Comparison of ENCODE assay signal across 8 cellular contexts in the genomic region with DNA sequence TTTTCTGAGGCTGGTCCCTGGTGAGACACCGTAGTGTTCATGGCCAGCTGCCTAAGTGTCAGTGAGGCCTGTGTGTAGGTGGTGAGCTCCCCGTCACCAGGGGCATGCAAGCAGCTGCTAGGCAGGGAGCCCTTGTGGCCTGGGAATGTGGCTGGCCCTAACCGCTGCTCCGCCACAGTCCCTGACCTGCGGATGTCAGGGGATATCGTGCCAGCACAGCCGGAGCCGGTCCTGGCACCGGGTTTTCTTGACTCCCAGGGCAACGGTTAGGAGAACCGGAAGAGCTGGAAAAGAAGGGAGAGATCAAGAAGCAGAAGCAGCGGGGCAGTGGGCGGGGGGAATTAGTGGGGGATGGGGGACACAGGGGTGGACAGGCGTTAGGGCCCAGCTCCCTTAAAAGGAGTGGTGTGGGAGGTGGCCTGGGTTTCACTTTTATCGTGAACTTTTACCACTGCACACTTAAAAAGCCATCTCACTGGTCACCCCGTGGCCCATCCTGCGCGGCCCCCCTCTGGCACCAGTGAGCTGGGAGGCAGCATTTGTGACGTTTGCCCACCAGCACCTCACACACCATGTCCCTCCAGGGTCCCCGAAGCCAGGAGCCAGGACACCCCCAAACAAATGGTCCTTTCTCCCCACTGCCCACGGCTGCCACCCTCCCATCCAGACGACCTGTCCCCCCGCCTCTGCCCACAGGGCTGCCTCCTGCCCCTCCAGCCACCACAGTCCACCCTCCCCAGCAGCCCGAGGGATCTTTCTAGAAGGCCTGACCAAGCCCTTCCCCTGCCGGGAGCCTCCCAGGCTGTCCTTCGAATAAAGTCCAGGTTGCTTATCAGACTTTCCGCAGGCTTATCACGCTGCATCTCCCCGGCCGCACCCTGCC. TPM values are rescaled to one million over a fixed set of nuclear protein-coding genes. Genes with fewer than 3 reads are reported as not detected.
A peak's percentile ranks its signal among the peaks of the same experiment; 100 is the strongest.
DNase-seq lines count a peak whose midpoint lies in the region; ATAC-seq and TF ChIP-seq lines count a peak whose summit lies in the region.

No MANE protein-coding gene starts in this region.

- H3K27me3 Mint-ChIP-seq in activated T-helper 2 cell treated with anti-CD3 and anti-CD28 coated beads, Interferon-gamma antibody, Interleukin-2, Interleukin-4, amounts not matched to agents 10 μg/mL and 5 μg/mL and 100 μg/mL, durations not matched to agents 14 hours and 24 hours and 36 hours (ENCODE audit: low read depth): peaks cover 6% of the 10 kb centered on the region

- no peak for TF ChIP-seq CTCF in GM10266 (IDR thresholded peaks at IDR 0.05; ENCODE audit: control insufficient read depth, insufficient read depth, low read depth, missing control alignments)

- no peaks in the 10 kb centered on the region for H3K36me3 Mint-ChIP-seq in activated T-helper 2 cell treated with anti-CD3 and anti-CD28 coated beads, Interferon-gamma antibody, Interleukin-2, Interleukin-4, amounts not matched to agents 10 μg/mL and 5 μg/mL and 100 μg/mL, durations not matched to agents 14 hours and 24 hours and 36 hours (ENCODE audit: low read depth)

- intact Hi-C loops in activated T-helper 2 cell treated with anti-CD3 and anti-CD28 coated beads, Interferon-gamma antibody, Interleukin-2, Interleukin-4, amounts not matched to agents 10 μg/mL and 5 μg/mL and 100 μg/mL, durations not matched to agents 14 hours and 24 hours and 36 hours (cut with micrococcal nuclease): no loop called here

- no peak overlapping the region for H3K27ac Mint-ChIP-seq in activated T-helper 2 cell treated with anti-CD3 and anti-CD28 coated beads, Interferon-gamma antibody, Interleukin-2, Interleukin-4, amounts not matched to agents 10 μg/mL and 5 μg/mL and 100 μg/mL, durations not matched to agents 14 hours and 24 hours and 36 hours

- DNase-seq in GM10266 (ENCODE audit: extremely low spot score) (peak; percentile 82), SW480 (ENCODE audit: low spot score) (peak; percentile 75), glomerular visceral epithelial cell (ENCODE audit: extremely low spot score) (peak; percentile 47), pulmonary artery endothelial cell (ENCODE audit: low read depth, low spot score) (peak; percentile 37)
- DNase-seq in activated CD4-positive, alpha-beta T cell treated with anti-CD3 and anti-CD28 coated beads, Interleukin-2, amount 50 U/mL, for 4 hours: no peak
- DNase-seq in activated T-helper 2 cell treated with anti-CD3 and anti-CD28 coated beads, Interferon-gamma antibody, Interleukin-2, Interleukin-4, amounts not matched to agents 10 μg/mL and 5 μg/mL and 100 μg/mL, durations not matched to agents 14 hours and 24 hours and 36 hours (ENCODE audit: low spot score): no peak

- no peaks in the 10 kb centered on the region for H3K9me3 Mint-ChIP-seq in activated T-helper 2 cell treated with anti-CD3 and anti-CD28 coated beads, Interferon-gamma antibody, Interleukin-2, Interleukin-4, amounts not matched to agents 10 μg/mL and 5 μg/mL and 100 μg/mL, durations not matched to agents 14 hours and 24 hours and 36 hours

- H3K4me1 Mint-ChIP-seq in activated T-helper 2 cell treated with anti-CD3 and anti-CD28 coated beads, Interferon-gamma antibody, Interleukin-2, Interleukin-4, amounts not matched to agents 10 μg/mL and 5 μg/mL and 100 μg/mL, durations not matched to agents 14 hours and 24 hours and 36 hours (ENCODE audit: low read depth): no peaks in the 10 kb centered on the region

- no peak overlapping the region for H3K4me3 Mint-ChIP-seq in activated T-helper 2 cell treated with anti-CD3 and anti-CD28 coated beads, Interferon-gamma antibody, Interleukin-2, Interleukin-4, amounts not matched to agents 10 μg/mL and 5 μg/mL and 100 μg/mL, durations not matched to agents 14 hours and 24 hours and 36 hours (ENCODE audit: low read depth)

- ATAC-seq in HG03139 (IDR thresholded peaks at IDR 0.05; ENCODE audit: unreplicated experiment) (no peak), GM19351 (IDR thresholded peaks at IDR 0.05; ENCODE audit: unreplicated experiment) (no peak)

RNA-seq across cellular contexts. Expression of a gene that starts 1.7 kb away (rescaled TPM):
- 11.0 and 12.9 TPM in 2 replicates for total RNA-seq in pulmonary artery endothelial cell
- total RNA-seq in activated T-helper 2 cell treated with anti-CD3 and anti-CD28 coated beads, Interferon-gamma antibody, Interleukin-2, Interleukin-4, amounts not matched to agents 10 μg/mL and 5 μg/mL and 100 μg/mL, durations not matched to agents 14 hours and 24 hours and 36 hours: 2.1 TPM in 2 replicates

RNA-seq across cellular contexts. Expression of a gene that starts 43.2 kb away (rescaled TPM):
- total RNA-seq in pulmonary artery endothelial cell: 38.6 and 39.2 TPM in 2 replicates
- total RNA-seq in activated T-helper 2 cell treated with anti-CD3 and anti-CD28 coated beads, Interferon-gamma antibody, Interleukin-2, Interleukin-4, amounts not matched to agents 10 μg/mL and 5 μg/mL and 100 μg/mL, durations not matched to agents 14 hours and 24 hours and 36 hours: 86.7 and 91.0 TPM in 2 replicates

Comparison
In these comparisons a context has a peak if more than half of its experiments do, and no peak if none do; other contexts are left out.
1. DNase-seq: peak in GM10266 (single experiment), SW480 (single experiment), glomerular visceral epithelial cell (single experiment) and pulmonary artery endothelial cell (single experiment); none in activated CD4-positive, alpha-beta T cell treated with anti-CD3 and anti-CD28 coated beads, Interleukin-2, amount 50 U/mL, for 4 hours (0 of 2) and activated T-helper 2 cell treated with anti-CD3 and anti-CD28 coated beads, Interferon-gamma antibody, Interleukin-2, Interleukin-4, amounts not matched to agents 10 μg/mL and 5 μg/mL and 100 μg/mL, durations not matched to agents 14 hours and 24 hours and 36 hours (single experiment).